10 cellular contexts compared by ENCODE assay signal in genomic region chr4:2786794-2787229, GRCh38. TPM values are rescaled to one million over a fixed set of nuclear protein-coding genes. Genes with fewer than 3 reads are reported as not detected.
DNase-seq lines count a peak whose midpoint lies in the region; ATAC-seq and TF ChIP-seq lines count a peak whose summit lies in the region.
"Had no signal": no experiment of that assay in that cellular context is flagged by ENCODE, and none has a peak within 500 bp of the region (broad histone marks: within the 10 kb centered on the region; RNA-seq: fewer than 3 reads in every experiment).

No MANE protein-coding gene starts in this region.

- H2BK5ac ChIP-seq in IMR-90 (ENCODE audit: low read depth, low read length, poor library complexity, severe bottlenecking) = no peak overlapping the region

- H3K4me3 Mint-ChIP-seq in activated naive CD4-positive, alpha-beta T cell treated with anti-CD3 and anti-CD28 coated beads for 36 hours = no peak overlapping the region

- 80% methylated on average over 2 of the region's 9 CpGs; no CpG with 5 or more reads in 1 of the 2 experiments for WGBS in IMR-90 (ENCODE audit: extremely low coverage in 2 of 2, insufficient read length in 1 of 2), 2 experiments
- 61% methylated on average over 9 of the region's 9 CpGs for WGBS in thymus

- H2BK15ac ChIP-seq in IMR-90 (ENCODE audit: low read depth, low read length) = no peak overlapping the region

- H3K9me3 ChIP-seq in IMR-90 (ENCODE audit: control insufficient read depth, insufficient read depth, low read length) (peaks cover 7% of the 10 kb centered on the region), thymus (ENCODE audit: control insufficient read depth) (no peaks in the 10 kb centered on the region)

- no peak overlapping the region for H3K14ac ChIP-seq in IMR-90 (replicated peaks; ENCODE audit: low read depth, low read length)

- in situ Hi-C loops in IMR-90 (cut with MboI; ENCODE audit: low sequenced_read_pairs) = no loop called here

- no peak overlapping the region for H2BK120ac ChIP-seq in IMR-90 (ENCODE audit: low read depth, low read length)

- H4K91ac ChIP-seq in IMR-90 (ENCODE audit: insufficient read depth, low read depth, low read length) = no peak overlapping the region

- H3K79me1 ChIP-seq in IMR-90 (ENCODE audit: low read depth in 1 of 2, low read length in 2 of 2) = no peaks in the 10 kb centered on the region

- peaks cover 16% of the 10 kb centered on the region for H3K9me3 Mint-ChIP-seq in activated naive CD4-positive, alpha-beta T cell treated with anti-CD3 and anti-CD28 coated beads for 36 hours

- H4K8ac ChIP-seq in IMR-90 (ENCODE audit: low read depth in 2 of 2, low read length in 2 of 2) = no peak overlapping the region

- DNase-seq in activated naive CD4-positive, alpha-beta T cell treated with anti-CD3 and anti-CD28 coated beads for 36 hours = no peak
- DNase-seq in activated naive CD4-positive, alpha-beta T cell (lab: John Stamatoyannopoulos, UW) = no peak
- DNase-seq in IMR-90 = no peak
- DNase-seq in coronary artery (ENCODE audit: low spot score) = peak; percentile 60
- DNase-seq in D341Med (ENCODE audit: low spot score) = no peak
- DNase-seq in SIG-M5 treated with dmso at 0.1 percent for 504 hours (lab: John Stamatoyannopoulos, UW; ENCODE audit: unreplicated experiment) = no peak
- no peak for DNase-seq in kidney glomerular epithelial cell (lab: John Stamatoyannopoulos, UW)
- DNase-seq: NCI-H1105 had no signal

- peak overlapping the region; percentile 28 for H2AK9ac ChIP-seq in IMR-90 (replicated peaks; ENCODE audit: low read depth, low read length, poor library complexity)

- intact Hi-C loops in activated naive CD4-positive, alpha-beta T cell treated with anti-CD3 and anti-CD28 coated beads for 36 hours (cut with micrococcal nuclease) = loop anchor here (1.0 to 2.0 kb wide), 3 partner anchors 26 to 52 kb away; no protein-coding TSS in a partner anchor
- intact Hi-C loops in IMR-90 (cut with micrococcal nuclease) = no loop called here

- peaks cover 2% of the 10 kb centered on the region; the same call in 1 of the 2 replicates for H3K4me1 ChIP-seq in IMR-90 (ENCODE audit: control insufficient read depth, insufficient read depth, low read length)
- H3K4me1 ChIP-seq in thymus (ENCODE audit: control insufficient read depth, insufficient read depth, low read length) = peaks cover 32% of the 10 kb centered on the region

- H3K27ac Mint-ChIP-seq in activated naive CD4-positive, alpha-beta T cell treated with anti-CD3 and anti-CD28 coated beads for 36 hours = peak overlapping the region; percentile 96

- H3K4me3 ChIP-seq in IMR-90 (ENCODE audit: insufficient read depth, low read depth, low read length) (no peak overlapping the region), coronary artery (no peak overlapping the region), thymus (ENCODE audit: low read length) (no peak overlapping the region)

- peaks cover 4% of the 10 kb centered on the region for H3K27me3 ChIP-seq in IMR-90 (ENCODE audit: control insufficient read depth, insufficient read depth, low read length)
- no peaks in the 10 kb centered on the region for H3K27me3 ChIP-seq in thymus (ENCODE audit: control insufficient read depth, insufficient read depth)

- TF ChIP-seq POLR2A in IMR-90 (IDR thresholded peaks at IDR 0.05; ENCODE audit: low read depth, low read length) = no peak

- no peak for ATAC-seq in IMR-90 (ENCODE audit: low read depth)
- ATAC-seq: left colon had no signal

- H3K4ac ChIP-seq in IMR-90 (ENCODE audit: low read depth, low read length) = no peak overlapping the region

- dilution Hi-C loops in IMR-90 (cut with HindIII; ENCODE audit: low sequenced_read_pairs, unreplicated experiment) = no loop called here

- peaks cover 52% of the 10 kb centered on the region for H3K4me1 Mint-ChIP-seq in activated naive CD4-positive, alpha-beta T cell treated with anti-CD3 and anti-CD28 coated beads for 36 hours (ENCODE audit: low read depth)

- CTCF ChIA-PET in activated naive CD4-positive, alpha-beta T cell treated with anti-CD3 and anti-CD28 coated beads for 36 hours (lab: Charles Lee) = interaction anchor here (0.7 to 1.2 kb wide), 3 partner anchors 11 to 149 kb away, joined by 3 to 5 read pairs (median 3); no protein-coding TSS in a partner anchor
- CTCF ChIA-PET in IMR-90 (lab: Yijun Ruan, JAX) = no interaction called here

- no peaks in the 10 kb centered on the region for H3K9me1 ChIP-seq in IMR-90 (ENCODE audit: insufficient read depth, low read length)

- no peak overlapping the region for H3K18ac ChIP-seq in IMR-90 (ENCODE audit: low read depth, low read length)

- no peak overlapping the region for H2AK5ac ChIP-seq in IMR-90 (ENCODE audit: low read depth, low read length)

- POLR2A ChIA-PET in IMR-90 (lab: Charles Lee; ENCODE audit: unreplicated experiment) = no interaction called here

- no peak overlapping the region for H3K23ac ChIP-seq in IMR-90 (ENCODE audit: low read depth, low read length)

- no peak overlapping the region for H3K27ac ChIP-seq in IMR-90 (ENCODE audit: insufficient read depth, low read length)
- H3K27ac ChIP-seq in coronary artery = peak overlapping the region; percentile 56 to 79
- peak overlapping the region; percentile 77 for H3K27ac ChIP-seq in thymus (ENCODE audit: low read depth)

- no peak for TF ChIP-seq RAD21 in IMR-90 (IDR thresholded peaks at IDR 0.05; ENCODE audit: low read length)

- no peak overlapping the region for H2BK20ac ChIP-seq in IMR-90 (ENCODE audit: low read depth, low read length)

- no peak for TF ChIP-seq CTCF in IMR-90 (conservative IDR thresholded peaks at IDR 0.05; ENCODE audit: low read depth, low read length)
- TF ChIP-seq CTCF in coronary artery (IDR thresholded peaks at IDR 0.05) = no peak

- H2AFZ ChIP-seq in IMR-90 (replicated peaks; ENCODE audit: low read length, poor library complexity) = no peak overlapping the region

- H3K56ac ChIP-seq in IMR-90 (ENCODE audit: extremely low read depth, insufficient read depth, low read length) = no peak overlapping the region

- no peaks in the 10 kb centered on the region for H3K27me3 Mint-ChIP-seq in activated naive CD4-positive, alpha-beta T cell treated with anti-CD3 and anti-CD28 coated beads for 36 hours (ENCODE audit: low read depth)

- H3K36me3 ChIP-seq in IMR-90 (ENCODE audit: control insufficient read depth, insufficient read depth, low read length) (no peaks in the 10 kb centered on the region), thymus (ENCODE audit: control insufficient read depth, insufficient read depth) (no peaks in the 10 kb centered on the region)

- H3K36me3 Mint-ChIP-seq in activated naive CD4-positive, alpha-beta T cell treated with anti-CD3 and anti-CD28 coated beads for 36 hours (ENCODE audit: low read depth) = no peaks in the 10 kb centered on the region

- no peak overlapping the region for H3K9ac ChIP-seq in IMR-90 (ENCODE audit: low read depth, low read length)

- H4K20me1 ChIP-seq in IMR-90 (ENCODE audit: insufficient read depth, low read length) = no peaks in the 10 kb centered on the region

- H4K5ac ChIP-seq in IMR-90 (ENCODE audit: low read depth, low read length) = no peak overlapping the region

- H3K4me2 ChIP-seq in IMR-90 (ENCODE audit: low read depth, low read length) = no peak overlapping the region

- no TSS peak for BruUV-seq in IMR-90 (replicated peaks; lab: Mats Ljungman, UMichigan)

TF ChIP-seq in IMR-90, 13 proteins besides CTCF, POLR2A, EP300 and RAD21:
- TF ChIP-seq MAZ (IDR thresholded peaks at IDR 0.05; ENCODE audit: borderline replicate concordance, low read depth, low read length) = no peak
- TF ChIP-seq MXI1 (IDR thresholded peaks at IDR 0.05; ENCODE audit: borderline replicate concordance, low read depth, low read length) = no peak
- TF ChIP-seq MAFK (IDR thresholded peaks at IDR 0.05; ENCODE audit: low read depth, low read length) = no peak
- TF ChIP-seq CHD1 (IDR thresholded peaks at IDR 0.05; ENCODE audit: low read depth, low read length) = no peak
- no peak for TF ChIP-seq BHLHE40 (IDR thresholded peaks at IDR 0.05; ENCODE audit: low read depth, low read length)
- TF ChIP-seq SMC3 (IDR thresholded peaks at IDR 0.05; ENCODE audit: low read depth, low read length) = no peak
- no peak for TF ChIP-seq USF2 (IDR thresholded peaks at IDR 0.05; ENCODE audit: low read depth, low read length)
- TF ChIP-seq FOS (IDR thresholded peaks at IDR 0.05; ENCODE audit: low read depth, low read length) = no peak
- no peak for TF ChIP-seq CEBPB (IDR thresholded peaks at IDR 0.05; ENCODE audit: low read depth, low read length)

RNA-seq across cellular contexts. Expression of gene SH3BP2, which starts 6.1 kb away (rescaled TPM):
- 10 to 100 TPM; 45.7 to 47.4 TPM for total RNA-seq in activated naive CD4-positive, alpha-beta T cell treated with anti-CD3 and anti-CD28 coated beads for 36 hours
- total RNA-seq in IMR-90 (2012; rRNA removed) = 8.9 and 9.0 TPM in 2 replicates
- polyA plus RNA-seq in IMR-90 (2012; rRNA removed) (37.2 and 45.3 TPM in 2 replicates), thymus (43.9 TPM)
- 20.8 and 21.2 TPM in 2 replicates for polyA plus RNA-seq in IMR-90 (2012; cell fraction: cytosol; rRNA removed)
- polyA plus RNA-seq in IMR-90 (2012; cell fraction: nucleus; rRNA removed; ENCODE audit: low replicate concordance) = 229 and 480 TPM in 2 replicates

RNA-seq across cellular contexts. Expression of gene TNIP2, which starts 30.7 kb away (rescaled TPM):
- 10 to 100 TPM; 54.2 to 55.0 TPM for total RNA-seq in activated naive CD4-positive, alpha-beta T cell treated with anti-CD3 and anti-CD28 coated beads for 36 hours
- 33.3 and 36.9 TPM in 2 replicates for total RNA-seq in IMR-90 (2012; rRNA removed)
- polyA plus RNA-seq in IMR-90 (2012; rRNA removed) (38.5 and 46.1 TPM in 2 replicates), thymus (41.8 TPM)
- 48.6 and 56.4 TPM in 2 replicates for polyA plus RNA-seq in IMR-90 (2012; cell fraction: cytosol; rRNA removed)
- 120 and 143 TPM in 2 replicates for polyA plus RNA-seq in IMR-90 (2012; cell fraction: nucleus; rRNA removed; ENCODE audit: low replicate concordance)

RNA-seq across cellular contexts. Expression of gene ADD1, which starts 56.8 kb away (rescaled TPM):
- total RNA-seq in activated naive CD4-positive, alpha-beta T cell treated with anti-CD3 and anti-CD28 coated beads for 36 hours = 100 to 1,000 TPM; 165 TPM
- total RNA-seq in IMR-90 (2012; rRNA removed) = 117 and 122 TPM in 2 replicates
- polyA plus RNA-seq in IMR-90 (2012; rRNA removed) = 190 and 215 TPM in 2 replicates
- 170 and 354 TPM in 2 replicates for polyA plus RNA-seq in IMR-90 (2012; cell fraction: cytosol; rRNA removed)
- 291 and 369 TPM in 2 replicates for polyA plus RNA-seq in IMR-90 (2012; cell fraction: nucleus; rRNA removed; ENCODE audit: low replicate concordance)
- polyA plus RNA-seq in thymus = 247 TPM
